In genomic region chr12:113135178-113136127, GRCh38 we compare ENCODE assay signal across 9 cellular contexts. TPM values are rescaled to one million over a fixed set of nuclear protein-coding genes. Genes with fewer than 3 reads are reported as not detected.
A peak's percentile ranks its signal among the peaks of the same experiment; 100 is the strongest.
DNase-seq lines count a peak whose midpoint lies in the region; ATAC-seq and TF ChIP-seq lines count a peak whose summit lies in the region.
"Had no signal": no experiment of that assay in that cellular context is flagged by ENCODE, and none has a peak within 500 bp of the region (broad histone marks: within the 10 kb centered on the region; RNA-seq: fewer than 3 reads in every experiment).

Gene RASAL1 (minus strand): TSS chr12:113135761. CDS start chr12:113135462, 299 bp downstream.

- H3K27me3 ChIP-seq in BE2C = no peaks in the 10 kb centered on the region; the same call in 1 of the 2 replicates
- H3K27me3 ChIP-seq in Peyer's patch = no peaks in the 10 kb centered on the region
- H3K27me3 ChIP-seq in iPS-18a (ENCODE audit: control insufficient read depth, insufficient read depth, low read length) = peaks cover 24% of the 10 kb centered on the region

- TF ChIP-seq CTCF in BE2C (IDR thresholded peaks at IDR 0.05; ENCODE audit: low read depth, low read length) (peak; percentile 33; the same call in 1 of the 2 replicates), Peyer's patch (IDR thresholded peaks at IDR 0.05) (peak; percentile 22 to 51 (median 40))

- H3K4me1 ChIP-seq in BE2C (peaks cover 6% of the 10 kb centered on the region), Peyer's patch (peaks cover 0 to 18% (median 6%) of the 10 kb centered on the region in 4 donors), iPS-18a (ENCODE audit: control insufficient read depth, low read depth, low read length) (peaks cover 6% of the 10 kb centered on the region)

- peak within 1 kb of the TSS in 3 of 4 donors; percentile 15 to 50 (median 25) for H3K27ac ChIP-seq in Peyer's patch
- H3K27ac ChIP-seq in iPS-18a (ENCODE audit: low read length) = no peak within 1 kb of the TSS

- H3K9me3 ChIP-seq in BE2C (no peaks in the 10 kb centered on the region), Peyer's patch (no peaks in the 10 kb centered on the region), iPS-18a (ENCODE audit: control insufficient read depth, low read depth, low read length) (no peaks in the 10 kb centered on the region)

- no peaks in the 10 kb centered on the region for H3K36me3 ChIP-seq in BE2C
- H3K36me3 ChIP-seq in Peyer's patch = no peaks in the 10 kb centered on the region
- no peaks in the 10 kb centered on the region for H3K36me3 ChIP-seq in iPS-18a (ENCODE audit: control insufficient read depth, low read depth, low read length)

- no peak for TF ChIP-seq POLR2A in Peyer's patch (IDR thresholded peaks at IDR 0.05)

- DNase-seq in BE2C (peak; percentile 46), Peyer's patch (peak; percentile 65 to 80 (median 79)), activated gamma-delta T cell (lab: John Stamatoyannopoulos, UW) (peak; percentile 42)
- DNase-seq in stimulated activated CD4-positive, alpha-beta T cell treated with anti-CD3 and anti-CD28 coated beads, Interleukin-4, amount 100 ng/mL, for 1 hour = peak; percentile 85

- H3K4me3 ChIP-seq in BE2C (ENCODE audit: low read depth, low read length) (no peak within 1 kb of the TSS; the same call in 1 of the 2 replicates), Peyer's patch (peak within 1 kb of the TSS; percentile 22 to 46 (median 35)), iPS-18a (ENCODE audit: low read length) (peak within 1 kb of the TSS; percentile 62)
- H3K4me3 ChIP-seq: lung had no signal

- ATAC-seq in HG02759 (IDR thresholded peaks at IDR 0.05; ENCODE audit: unreplicated experiment) (peak; percentile 63), HG02870 (IDR thresholded peaks at IDR 0.05; ENCODE audit: unreplicated experiment) (no peak), HG02970 (IDR thresholded peaks at IDR 0.05; ENCODE audit: low FRiP score, unreplicated experiment) (no peak)

- H3K9ac ChIP-seq in iPS-18a (ENCODE audit: low read length) = peak within 1 kb of the TSS; percentile 20

RNA-seq across cellular contexts. Expression of gene RASAL1, which starts in this region (rescaled TPM):
- polyA plus RNA-seq in BE2C (2012; ENCODE audit: insufficient read depth, insufficient read length, low read depth) = not detected
- 1 to 10 TPM in 3 of 4 donors, under 1 TPM in 1; 0.85 to 4.4 (median 3.9) TPM for total RNA-seq in Peyer's patch
